In the genomic region with DNA sequence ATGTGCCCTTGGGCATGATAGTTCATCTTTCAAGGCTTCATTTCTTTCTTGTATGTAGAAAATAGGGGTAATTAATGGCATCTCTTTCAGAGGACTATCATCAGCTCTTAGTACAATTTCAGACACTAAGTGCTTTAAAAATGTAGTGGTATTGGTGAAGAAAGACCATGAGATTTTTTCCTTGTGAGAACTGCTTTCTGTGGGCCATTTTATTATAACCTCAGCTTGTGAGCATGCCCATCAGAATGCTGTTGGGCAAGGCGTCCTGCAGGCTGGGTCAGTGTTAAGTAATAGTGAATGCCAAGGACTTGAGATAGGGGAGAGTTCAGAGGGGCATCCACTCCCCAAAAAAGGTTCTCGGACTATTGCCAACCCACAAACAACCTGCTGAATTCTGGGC, we compare ENCODE assay signal across 16 cellular contexts.
A peak's percentile ranks its signal among the peaks of the same experiment; 100 is the strongest.
DNase-seq lines count a peak whose midpoint lies in the region; ATAC-seq and TF ChIP-seq lines count a peak whose summit lies in the region.
"Had no signal": no experiment of that assay in that cellular context is flagged by ENCODE, and none has a peak within 500 bp of the region (broad histone marks: within the 10 kb centered on the region; RNA-seq: fewer than 3 reads in every experiment).

No MANE protein-coding gene starts in this region.

- no peak overlapping the region for H3K4me2 ChIP-seq in hepatocyte

- peaks cover 56% of the 10 kb centered on the region for H3K79me2 ChIP-seq in hepatocyte

- no peaks in the 10 kb centered on the region for H4K20me1 ChIP-seq in hepatocyte (ENCODE audit: insufficient read depth, poor library complexity, severe bottlenecking)

- H3K27ac Mint-ChIP-seq in brain: peak overlapping the region in 4 of 5 experiments; percentile 26 to 83 (median 56)
- H3K27ac Mint-ChIP-seq: activated CD8-positive, alpha-beta T cell treated with anti-CD3 and anti-CD28 coated beads, Interleukin-2, amount 10 ng/mL, durations not matched to agents 7 days and 5 days; activated naive CD8-positive, alpha-beta T cell; CD8-positive, alpha-beta T cell; naive B cell had no signal

- peak; percentile 35 for ATAC-seq in left lobe of liver
- ATAC-seq: activated CD8-positive, alpha-beta T cell treated with anti-CD3 and anti-CD28 coated beads, Interleukin-2, amount 10 ng/mL, durations not matched to agents 7 days and 5 days; CD8-positive, alpha-beta T cell had no signal

- no peaks in the 10 kb centered on the region for H3K9me3 Mint-ChIP-seq in brain
- H3K9me3 Mint-ChIP-seq: CD8-positive, alpha-beta T cell; naive B cell had no signal

- H3K36me3 ChIP-seq in subcutaneous abdominal adipose tissue (ENCODE audit: control insufficient read depth in 5 of 5, insufficient read depth in 5 of 5, low read length in 5 of 5): peaks cover 0 to 8% (median 4%) of the 10 kb centered on the region in 5 donors
- H3K36me3 ChIP-seq in hepatocyte (replicated peaks; ENCODE audit: insufficient read depth, low read depth): no peaks in the 10 kb centered on the region

- peaks cover 44% of the 10 kb centered on the region for H3K4me1 Mint-ChIP-seq in brain
- H3K4me1 Mint-ChIP-seq: naive B cell had no signal

- H3K4me3 Mint-ChIP-seq in brain: no peak overlapping the region
- H3K4me3 Mint-ChIP-seq: activated CD8-positive, alpha-beta T cell treated with anti-CD3 and anti-CD28 coated beads, Interleukin-2, amount 10 ng/mL, durations not matched to agents 7 days and 5 days; activated naive CD8-positive, alpha-beta T cell; CD8-positive, alpha-beta T cell; naive B cell had no signal

- H3K27ac ChIP-seq in subcutaneous abdominal adipose tissue (ENCODE audit: low read depth, low read length) (peak overlapping the region; percentile 87), hepatocyte (no peak overlapping the region)
- H3K27ac ChIP-seq: HL-60 had no signal

- in situ Hi-C loops in GM13977 (cut with MboI; ENCODE audit: low pct_unique_long_range_greater_than_20kb, low sequenced_read_pairs, unreplicated experiment): no loop called here

- WGBS in hepatocyte (ENCODE audit: low lambda C conversion rate, missing lambda C conversion rate): 95% methylated on average over 2 of the region's 2 CpGs

- peaks cover 42% of the 10 kb centered on the region for H3K36me3 Mint-ChIP-seq in brain
- H3K36me3 Mint-ChIP-seq: naive B cell had no signal

- H2AFZ ChIP-seq in hepatocyte: no peak overlapping the region

- DNase-seq in GM04504 (ENCODE audit: low read depth) (peak; percentile 55), left lobe of liver (ENCODE audit: low spot score) (no peak), GM13977 (ENCODE audit: low spot score) (no peak), occipital lobe (lab: John Stamatoyannopoulos, UW) (no peak), NCI-H1694 treated with DMSO at 0.1 percent for 48 hours (lab: John Stamatoyannopoulos, UW) (no peak), hepatocyte (ENCODE audit: low spot score) (no peak)
- DNase-seq: activated CD8-positive, alpha-beta T cell treated with anti-CD3 and anti-CD28 coated beads, Interleukin-2, amount 10 ng/mL, durations not matched to agents 7 days and 5 days; CD8-positive, alpha-beta T cell; MG63; naive B cell; stimulated activated CD8-positive, alpha-beta memory T cell treated with anti-CD3 and anti-CD28 coated beads, Interleukin-4, amount 100 ng/mL, for 48 hours; T-helper 9 cell had no signal

- H3K9ac ChIP-seq in subcutaneous abdominal adipose tissue (ENCODE audit: low read length in 5 of 5): peak overlapping the region in 1 of 5 donors; percentile 29

- H3K9me2 ChIP-seq in hepatocyte (replicated peaks; ENCODE audit: insufficient read depth): no peaks in the 10 kb centered on the region

- TF ChIP-seq CTCF in brain (conservative IDR thresholded peaks at IDR 0.05) (no peak), GM13977 (IDR thresholded peaks at IDR 0.05; ENCODE audit: extremely low read depth, insufficient read depth, missing control alignments) (no peak), hepatocyte (IDR thresholded peaks at IDR 0.05; ENCODE audit: poor library complexity) (no peak)

- no peak overlapping the region for H3K4me3 ChIP-seq in subcutaneous abdominal adipose tissue (ENCODE audit: low read depth in 1 of 5, low read length in 5 of 5)
- H3K4me3 ChIP-seq in hepatocyte: no peak overlapping the region
- H3K4me3 ChIP-seq: MG63 had no signal

- no peaks in the 10 kb centered on the region for H3K27me3 ChIP-seq in subcutaneous abdominal adipose tissue (ENCODE audit: control insufficient read depth in 5 of 5, insufficient read depth in 4 of 5, low read length in 5 of 5)
- H3K27me3 ChIP-seq in hepatocyte: no peaks in the 10 kb centered on the region
- H3K27me3 ChIP-seq: MG63 had no signal

- H3K27me3 Mint-ChIP-seq in brain: no peaks in the 10 kb centered on the region
- H3K27me3 Mint-ChIP-seq: activated naive CD8-positive, alpha-beta T cell; naive B cell had no signal

- H3K9me3 ChIP-seq in subcutaneous abdominal adipose tissue (ENCODE audit: control insufficient read depth in 5 of 5, low read length in 5 of 5): no peaks in the 10 kb centered on the region
- no peaks in the 10 kb centered on the region for H3K9me3 ChIP-seq in hepatocyte (ENCODE audit: low read depth)
- H3K9me3 ChIP-seq: MG63 had no signal

- H3K4me1 ChIP-seq in subcutaneous abdominal adipose tissue (ENCODE audit: control insufficient read depth in 5 of 5, insufficient read depth in 5 of 5, low read length in 5 of 5) (peaks cover 6 to 75% (median 60%) of the 10 kb centered on the region in 5 donors), hepatocyte (ENCODE audit: insufficient read depth) (peaks cover 33% of the 10 kb centered on the region)
